ENCODE assay signal across 8 cellular contexts in genomic region chr20:47727170-47727880, GRCh38. TPM values are rescaled to one million over a fixed set of nuclear protein-coding genes. Genes with fewer than 3 reads are reported as not detected.
DNase-seq lines count a peak whose midpoint lies in the region.

No MANE protein-coding gene starts in this region.

- DNase-seq in GM19240 (ENCODE audit: insufficient read length, low spot score) (peak; percentile 58), HT-29 (ENCODE audit: low spot score) (peak; percentile 41), globus pallidus (ENCODE audit: low spot score) (peak; percentile 43), HCEC 1CT (no peak), NCI-H1436 treated with DMSO at 0.1 percent for 48 hours (lab: John Stamatoyannopoulos, UW) (no peak), cerebellum (ENCODE audit: low spot score) (no peak)
- DNase-seq in activated CD4-positive, alpha-beta T cell treated with anti-CD3 and anti-CD28 coated beads, Interleukin-2, amount 50 U/mL, for 4 hours = peak; percentile 36 to 44
- peak; percentile 50 for DNase-seq in stimulated activated CD4-positive, alpha-beta T cell treated with anti-CD3 and anti-CD28 coated beads, Interleukin-4, amount 100 ng/mL, for 1 hour

RNA-seq across cellular contexts. Expression of gene SULF2, which starts 58.0 kb away (rescaled TPM):
- total RNA-seq in HT-29 (2014; rRNA removed; shearing (Covaris generic)) = 147 and 158 TPM in 2 replicates
- 22.6 TPM for total RNA-seq in cerebellum

Comparison
In these comparisons a context has a peak if more than half of its experiments do, and no peak if none do; other contexts are left out.
1. DNase-seq: peak in GM19240 (single experiment), HT-29 (single experiment), activated CD4-positive, alpha-beta T cell treated with anti-CD3 and anti-CD28 coated beads, Interleukin-2, amount 50 U/mL, for 4 hours (2 of 2), globus pallidus (single experiment) and stimulated activated CD4-positive, alpha-beta T cell treated with anti-CD3 and anti-CD28 coated beads, Interleukin-4, amount 100 ng/mL, for 1 hour (single experiment); none in HCEC 1CT (single experiment), NCI-H1436 treated with DMSO at 0.1 percent for 48 hours (single experiment) and cerebellum (single experiment).